ENCODE assay signal across 32 cellular contexts in the genomic region with DNA sequence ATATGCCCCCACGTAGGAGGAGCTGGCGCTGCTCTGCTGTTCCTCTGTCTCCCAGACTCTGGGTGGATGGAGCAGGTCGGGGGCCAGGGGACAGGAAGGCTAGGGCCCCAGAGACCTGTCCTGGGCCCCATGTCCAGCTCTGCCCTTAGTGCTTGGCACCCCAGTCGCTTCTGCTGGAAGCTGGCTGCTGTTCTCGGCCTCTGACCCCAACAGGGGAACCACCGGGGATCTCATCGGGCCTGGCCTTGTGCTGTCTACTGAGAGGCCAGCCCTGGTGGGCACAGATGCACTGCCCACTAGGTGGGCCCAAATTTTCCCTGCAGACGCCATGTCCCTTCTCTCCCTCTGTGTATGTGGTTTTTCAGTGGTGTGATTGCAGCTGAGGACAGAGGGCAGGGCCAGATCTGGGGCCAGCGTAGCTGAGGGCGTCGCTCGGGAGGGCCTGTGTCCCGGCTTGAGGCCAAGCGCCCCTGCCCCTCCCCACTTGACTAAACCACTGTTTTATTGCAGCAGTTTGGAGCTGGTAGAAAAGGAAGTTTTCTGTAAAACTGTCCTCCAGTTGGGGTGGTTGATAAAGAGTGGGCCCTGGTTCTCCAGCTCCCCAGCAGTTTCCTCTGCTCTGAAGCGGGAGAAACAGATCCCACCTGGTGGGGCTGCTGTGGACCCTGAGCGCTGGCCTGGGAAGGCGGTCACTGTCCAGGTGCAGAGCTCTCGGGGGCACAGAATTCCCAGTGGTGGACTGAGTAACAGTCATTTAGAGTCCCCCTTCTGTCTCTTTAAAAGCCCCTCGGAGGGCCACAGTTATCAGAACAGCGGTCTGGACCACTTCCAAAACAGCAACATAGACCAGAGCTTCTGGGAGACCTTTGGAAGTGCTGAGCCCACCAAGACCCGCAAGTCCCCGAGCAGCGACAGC. TPM values are rescaled to one million over a fixed set of nuclear protein-coding genes. Genes with fewer than 3 reads are reported as not detected.
"Had no signal": no experiment of that assay in that cellular context is flagged by ENCODE, and none has a peak within 500 bp of the region (broad histone marks: within the 10 kb centered on the region; RNA-seq: fewer than 3 reads in every experiment).

No MANE protein-coding gene starts in this region.

- FAIRE-seq: TTC549 had no signal

- H3K27me3 ChIP-seq: MG63 had no signal

- H3K4me2 ChIP-seq: KMS-11 had no signal

- H3K27ac ChIP-seq: KMS-11, SK-N-MC had no signal

- ATAC-seq: activated CD4-positive, CD25-positive, alpha-beta regulatory T cell treated with anti-CD3 and anti-CD28 coated beads, Interleukin-2, amount 50 U/mL, for 24 hours; activated CD8-positive, alpha-beta T cell treated with anti-CD3 and anti-CD28 coated beads, Interleukin-2, amount 10 ng/mL, durations not matched to agents 7 days and 5 days; Panc1; T-cell had no signal

- H3K27me3 Mint-ChIP-seq: activated naive CD8-positive, alpha-beta T cell; activated T-cell treated with anti-CD3 and anti-CD28 coated beads, Interleukin-2, amount 50 U/mL, for 24 hours; T-cell had no signal

- H3K4me3 Mint-ChIP-seq: activated CD8-positive, alpha-beta T cell treated with anti-CD3 and anti-CD28 coated beads, Interleukin-2, amount 10 ng/mL, durations not matched to agents 7 days and 5 days; activated naive CD8-positive, alpha-beta T cell; activated T-cell treated with anti-CD3 and anti-CD28 coated beads, Interleukin-2, amount 50 U/mL, for 24 hours; activated T-helper 1 cell treated with anti-CD3 and anti-CD28 coated beads, Interleukin-12 subunit alpha, Interleukin-12 subunit beta, Interleukin-2, Interleukin-4 antibody, amounts not matched to agents 30 ng/mL and 10 ng/mL and 1 ng/mL, durations not matched to agents 14 hours and 24 hours and 36 hours had no signal

- H3K9ac ChIP-seq: KMS-11 had no signal

- H3K36me3 Mint-ChIP-seq: activated naive CD8-positive, alpha-beta T cell had no signal

- H3K4me3 ChIP-seq: MG63, SK-N-MC had no signal

- H3K9me3 ChIP-seq: MG63 had no signal

- DNase-seq: activated CD4-positive, alpha-beta T cell treated with anti-CD3 and anti-CD28 coated beads for 4 hours; activated CD4-positive, alpha-beta T cell treated with anti-CD3 and anti-CD28 coated beads, Interleukin-2, amount 50 U/mL, for 4 hours; activated CD8-positive, alpha-beta memory T cell treated with anti-CD3 and anti-CD28 coated beads, Interleukin-2, amount 50 U/mL, for 48 hours; activated CD8-positive, alpha-beta T cell treated with anti-CD3 and anti-CD28 coated beads, Interleukin-2, amount 10 ng/mL, durations not matched to agents 7 days and 5 days; activated effector memory CD4-positive, alpha-beta T cell treated with Interleukin-2 at 50 U/mL for 16 hours; activated naive CD4-positive, alpha-beta T cell treated with Interleukin-2 at 50 U/mL for 16 hours; activated T-cell treated with anti-CD3 and anti-CD28 coated beads, Interleukin-2, amount 50 U/mL, for 24 hours; amygdala; cerebellar nuclear complex; MG63; MV-4-11; NCI-H1092 treated with DMSO at 0.1 percent for 48 hours; NCI-H1417 treated with DMSO at 0.1 percent for 48 hours; NCI-H1694; NCI-H2029; NCI-H2107; NCI-H345; NCI-H510A; NCI-H526 treated with DMSO at 0.1 percent for 48 hours; NCI-H82; OCI-M1; T-cell; T-helper 2 cell; T1000 had no signal

- H3K27ac Mint-ChIP-seq: activated CD8-positive, alpha-beta T cell treated with anti-CD3 and anti-CD28 coated beads, Interleukin-2, amount 10 ng/mL, durations not matched to agents 7 days and 5 days; activated naive CD8-positive, alpha-beta T cell; activated T-cell treated with anti-CD3 and anti-CD28 coated beads, Interleukin-2, amount 50 U/mL, for 24 hours; activated T-helper 1 cell treated with anti-CD3 and anti-CD28 coated beads, Interleukin-12 subunit alpha, Interleukin-12 subunit beta, Interleukin-2, Interleukin-4 antibody, amounts not matched to agents 30 ng/mL and 10 ng/mL and 1 ng/mL, durations not matched to agents 14 hours and 24 hours and 36 hours; T-cell had no signal

- H3K9me3 Mint-ChIP-seq: activated T-cell treated with anti-CD3 and anti-CD28 coated beads, Interleukin-2, amount 50 U/mL, for 24 hours; activated T-helper 1 cell treated with anti-CD3 and anti-CD28 coated beads, Interleukin-12 subunit alpha, Interleukin-12 subunit beta, Interleukin-2, Interleukin-4 antibody, amounts not matched to agents 30 ng/mL and 10 ng/mL and 1 ng/mL, durations not matched to agents 14 hours and 24 hours and 36 hours; T-cell had no signal

RNA-seq across cellular contexts. Expression of a gene that starts 5.9 kb away (rescaled TPM):
- total RNA-seq: activated CD8-positive, alpha-beta T cell treated with anti-CD3 and anti-CD28 coated beads, Interleukin-2, amount 10 ng/mL, durations not matched to agents 7 days and 5 days; activated T-helper 1 cell treated with anti-CD3 and anti-CD28 coated beads, Interleukin-12 subunit alpha, Interleukin-12 subunit beta, Interleukin-2, Interleukin-4 antibody, amounts not matched to agents 30 ng/mL and 10 ng/mL and 1 ng/mL, durations not matched to agents 14 hours and 24 hours and 36 hours had no signal

RNA-seq across cellular contexts. Expression of a gene that starts 32.8 kb away (rescaled TPM):
- total RNA-seq: activated CD8-positive, alpha-beta T cell treated with anti-CD3 and anti-CD28 coated beads, Interleukin-2, amount 10 ng/mL, durations not matched to agents 7 days and 5 days; activated T-helper 1 cell treated with anti-CD3 and anti-CD28 coated beads, Interleukin-12 subunit alpha, Interleukin-12 subunit beta, Interleukin-2, Interleukin-4 antibody, amounts not matched to agents 30 ng/mL and 10 ng/mL and 1 ng/mL, durations not matched to agents 14 hours and 24 hours and 36 hours; cardiac septum; T-cell had no signal

RNA-seq across cellular contexts. Expression of a gene that starts 51.3 kb away (rescaled TPM):
- total RNA-seq: activated T-helper 1 cell treated with anti-CD3 and anti-CD28 coated beads, Interleukin-12 subunit alpha, Interleukin-12 subunit beta, Interleukin-2, Interleukin-4 antibody, amounts not matched to agents 30 ng/mL and 10 ng/mL and 1 ng/mL, durations not matched to agents 14 hours and 24 hours and 36 hours; T-cell had no signal
